9 cellular contexts compared by ENCODE assay signal in genomic region chr20:53656653-53657288, GRCh38.
DNase-seq lines count a peak whose midpoint lies in the region; ATAC-seq and TF ChIP-seq lines count a peak whose summit lies in the region.
"Had no signal": no experiment of that assay in that cellular context is flagged by ENCODE, and none has a peak within 500 bp of the region (broad histone marks: within the 10 kb centered on the region; RNA-seq: fewer than 3 reads in every experiment).

No MANE protein-coding gene starts in this region.

- H3K27ac Mint-ChIP-seq in activated T-cell treated with anti-CD3 and anti-CD28 coated beads, Interleukin-2, amount 50 U/mL, for 72 hours: peak overlapping the region; percentile 98
- H3K27ac Mint-ChIP-seq in T-helper 1 cell treated with Interleukin-12 subunit alpha and Interleukin-12 subunit beta and Interleukin-4 antibody, amounts not matched to agents 30 μg/mL and 1 μg/mL, for 36 hours: peak overlapping the region; percentile 57

- TF ChIP-seq POLR2A in tibial nerve (IDR thresholded peaks at IDR 0.05): no peak

- TF ChIP-seq CTCF in fibroblast of pulmonary artery (IDR thresholded peaks at IDR 0.05; ENCODE audit: low read length, missing control alignments) (no peak), tibial nerve (IDR thresholded peaks at IDR 0.05) (no peak)

- peak; percentile 37 to 39 for ATAC-seq in activated T-cell treated with anti-CD3 and anti-CD28 coated beads, Interleukin-2, amount 50 U/mL, for 72 hours (replicated peaks in 1 of 2)
- ATAC-seq in HG02571 (IDR thresholded peaks at IDR 0.05; ENCODE audit: unreplicated experiment) (no peak), GM18520 (IDR thresholded peaks at IDR 0.05; ENCODE audit: unreplicated experiment) (no peak)

- H3K27me3 Mint-ChIP-seq in activated T-cell treated with anti-CD3 and anti-CD28 coated beads, Interleukin-2, amount 50 U/mL, for 72 hours (ENCODE audit: low read depth): no peaks in the 10 kb centered on the region
- no peaks in the 10 kb centered on the region for H3K27me3 Mint-ChIP-seq in T-helper 1 cell treated with Interleukin-12 subunit alpha and Interleukin-12 subunit beta and Interleukin-4 antibody, amounts not matched to agents 30 μg/mL and 1 μg/mL, for 36 hours (ENCODE audit: low read depth)

- H3K36me3 ChIP-seq in tibial nerve: no peaks in the 10 kb centered on the region

- no peaks in the 10 kb centered on the region for H3K9me3 ChIP-seq in tibial nerve

- H3K27ac ChIP-seq in tibial nerve: peak overlapping the region in 3 of 4 donors; percentile 52 to 78 (median 72)

- 56 to 58% methylated on average over 3 of the region's 3 CpGs for WGBS in tibial nerve, 2 donors

- peaks cover 95% of the 10 kb centered on the region for H3K4me1 Mint-ChIP-seq in activated T-cell treated with anti-CD3 and anti-CD28 coated beads, Interleukin-2, amount 50 U/mL, for 72 hours (ENCODE audit: low read depth)
- H3K4me1 Mint-ChIP-seq in T-helper 1 cell treated with Interleukin-12 subunit alpha and Interleukin-12 subunit beta and Interleukin-4 antibody, amounts not matched to agents 30 μg/mL and 1 μg/mL, for 36 hours (ENCODE audit: low read depth): peaks cover 71% of the 10 kb centered on the region

- peak in 1 of 2 donors; percentile 43 for TF ChIP-seq EP300 in tibial nerve (IDR thresholded peaks at IDR 0.05)

- H3K4me3 Mint-ChIP-seq in activated T-cell treated with anti-CD3 and anti-CD28 coated beads, Interleukin-2, amount 50 U/mL, for 72 hours: peak overlapping the region; percentile 69 to 89
- no peak overlapping the region for H3K4me3 Mint-ChIP-seq in T-helper 1 cell treated with Interleukin-12 subunit alpha and Interleukin-12 subunit beta and Interleukin-4 antibody, amounts not matched to agents 30 μg/mL and 1 μg/mL, for 36 hours

- peaks cover 0 to 67% (median 43%) of the 10 kb centered on the region in 4 donors for H3K4me1 ChIP-seq in tibial nerve

- no peaks in the 10 kb centered on the region for H3K9me3 Mint-ChIP-seq in activated T-cell treated with anti-CD3 and anti-CD28 coated beads, Interleukin-2, amount 50 U/mL, for 72 hours
- no peaks in the 10 kb centered on the region for H3K9me3 Mint-ChIP-seq in T-helper 1 cell treated with Interleukin-12 subunit alpha and Interleukin-12 subunit beta and Interleukin-4 antibody, amounts not matched to agents 30 μg/mL and 1 μg/mL, for 36 hours

- no peaks in the 10 kb centered on the region for H3K36me3 Mint-ChIP-seq in activated T-cell treated with anti-CD3 and anti-CD28 coated beads, Interleukin-2, amount 50 U/mL, for 72 hours (ENCODE audit: insufficient read depth in 2 of 2)
- peaks cover 7% of the 10 kb centered on the region for H3K36me3 Mint-ChIP-seq in T-helper 1 cell treated with Interleukin-12 subunit alpha and Interleukin-12 subunit beta and Interleukin-4 antibody, amounts not matched to agents 30 μg/mL and 1 μg/mL, for 36 hours (ENCODE audit: low read depth)

- no peaks in the 10 kb centered on the region for H3K27me3 ChIP-seq in tibial nerve

- H3K4me3 ChIP-seq in fibroblast of pulmonary artery (replicated peaks; ENCODE audit: low read depth, low read length) (no peak overlapping the region), tibial nerve (no peak overlapping the region)

- no peak for DNase-seq in activated T-cell treated with anti-CD3 and anti-CD28 coated beads, Interleukin-2, amount 50 U/mL, for 72 hours
- no peak for DNase-seq in activated T-cell treated with anti-CD3 and anti-CD28 coated beads for 4 hours
- DNase-seq in fibroblast of pulmonary artery (ENCODE audit: low read depth): peak; percentile 74
- no peak for DNase-seq in tibial nerve (ENCODE audit: low spot score in 2 of 2)
- DNase-seq in HUDEP-2 (lab: John Stamatoyannopoulos, UW; ENCODE audit: unreplicated experiment in 76 of 76): no peak
- DNase-seq: NCI-H1417 treated with DMSO at 0.1 percent for 48 hours had no signal

Comparison
In these comparisons a context has a peak if more than half of its experiments do, and no peak if none do; other contexts are left out.
1. ATAC-seq: peak in activated T-cell treated with anti-CD3 and anti-CD28 coated beads, Interleukin-2, amount 50 U/mL, for 72 hours (2 of 2); none in HG02571 (single experiment) and GM18520 (single experiment).